Comparison of ENCODE assay signal across 8 cellular contexts in genomic region chr20:58892126-58892931, GRCh38. TPM values are rescaled to one million over a fixed set of nuclear protein-coding genes. Genes with fewer than 3 reads are reported as not detected.
DNase-seq lines count a peak whose midpoint lies in the region; ATAC-seq and TF ChIP-seq lines count a peak whose summit lies in the region.

No MANE protein-coding gene starts in this region.

- H3K27me3 Mint-ChIP-seq in activated CD8-positive, alpha-beta T cell treated with anti-CD3 and anti-CD28 coated beads for 36 hours = no peaks in the 10 kb centered on the region

- intact Hi-C loops in activated CD8-positive, alpha-beta T cell treated with anti-CD3 and anti-CD28 coated beads for 36 hours (cut with micrococcal nuclease) = loop anchor here (5.0 kb wide), 2 partner anchors 90 to 140 kb away; partner anchors contain the start of genes ATP5F1E and NELFCD

- H3K27ac Mint-ChIP-seq in activated CD8-positive, alpha-beta T cell treated with anti-CD3 and anti-CD28 coated beads for 36 hours = peak overlapping the region; percentile 99

- peaks cover 43% of the 10 kb centered on the region for H3K36me3 Mint-ChIP-seq in activated CD8-positive, alpha-beta T cell treated with anti-CD3 and anti-CD28 coated beads for 36 hours (ENCODE audit: low read depth)

- H3K27me3 ChIP-seq in ectodermal cell (ENCODE audit: control insufficient read depth, insufficient read depth, low read length, poor library complexity, severe bottlenecking) = peaks cover 4% of the 10 kb centered on the region

- no peak for TF ChIP-seq CTCF in activated CD8-positive, alpha-beta T cell treated with anti-CD3 and anti-CD28 coated beads for 36 hours (IDR thresholded peaks at IDR 0.05)

- ATAC-seq in HG02759 (IDR thresholded peaks at IDR 0.05; ENCODE audit: unreplicated experiment) (peak; percentile 7), GM21515 (IDR thresholded peaks at IDR 0.05; ENCODE audit: unreplicated experiment) (no peak)
- peak; percentile 35 for ATAC-seq in activated CD8-positive, alpha-beta T cell treated with anti-CD3 and anti-CD28 coated beads for 36 hours

- H3K9me3 ChIP-seq in ectodermal cell (ENCODE audit: control insufficient read depth, low read length) = no peaks in the 10 kb centered on the region

- H3K36me3 ChIP-seq in ectodermal cell (ENCODE audit: control insufficient read depth, insufficient read depth, low read length) = no peaks in the 10 kb centered on the region

- CTCF ChIA-PET in activated CD8-positive, alpha-beta T cell treated with anti-CD3 and anti-CD28 coated beads for 36 hours (lab: Charles Lee) = interaction anchor here (0.6 kb wide), 1 partner anchor 141 kb away, joined by 3 read pairs; no protein-coding TSS in a partner anchor

- H3K27ac ChIP-seq in ectodermal cell (ENCODE audit: insufficient read depth, low read depth, low read length, poor library complexity, severe bottlenecking) = peak overlapping the region; percentile 95

- WGBS in ectodermal cell, 2 experiments = 1% methylated on average over 42 to 46 of the region's 50 CpGs

- peak overlapping the region; percentile 99 for H3K4me3 Mint-ChIP-seq in activated CD8-positive, alpha-beta T cell treated with anti-CD3 and anti-CD28 coated beads for 36 hours

- no peaks in the 10 kb centered on the region for H3K9me3 Mint-ChIP-seq in activated CD8-positive, alpha-beta T cell treated with anti-CD3 and anti-CD28 coated beads for 36 hours

- DNase-seq in CMK (ENCODE audit: low read depth) (peak; percentile 68), NCI-H526 (lab: John Stamatoyannopoulos, UW) (peak; percentile 52 to 89), medulla oblongata (ENCODE audit: extremely low spot score) (peak; percentile 62)
- peak; percentile 90 for DNase-seq in activated CD8-positive, alpha-beta T cell treated with anti-CD3 and anti-CD28 coated beads for 36 hours
- DNase-seq in stimulated activated CD8-positive, alpha-beta memory T cell treated with anti-CD3 and anti-CD28 coated beads, Interleukin-12 subunit alpha, Interleukin-12 subunit beta, amount 100 ng/mL, for 4 hours (ENCODE audit: low read depth) = peak; percentile 58

- peaks cover 40% of the 10 kb centered on the region for H3K4me1 ChIP-seq in ectodermal cell (ENCODE audit: control insufficient read depth, insufficient read depth, low read length)

- H3K4me1 Mint-ChIP-seq in activated CD8-positive, alpha-beta T cell treated with anti-CD3 and anti-CD28 coated beads for 36 hours (ENCODE audit: low read depth) = peaks cover 41% of the 10 kb centered on the region

- H3K4me3 ChIP-seq in ectodermal cell (ENCODE audit: insufficient read depth, low read depth, low read length) = peak overlapping the region; percentile 67

- POLR2A ChIA-PET in activated CD8-positive, alpha-beta T cell treated with anti-CD3 and anti-CD28 coated beads for 36 hours (lab: Charles Lee) = interaction anchor here (0.7 to 2.4 kb wide), 7 partner anchors 15 to 241 kb away, joined by 3 to 13 read pairs (median 5); partner anchors contain the start of genes ATP5F1E, NELFCD and STX16

RNA-seq across cellular contexts. Expression of gene GNAS, which starts 39.8 kb away (rescaled TPM):
- 100 to 1,000 TPM; 703 to 723 TPM for total RNA-seq in activated CD8-positive, alpha-beta T cell treated with anti-CD3 and anti-CD28 coated beads for 36 hours
- 1,487 TPM for polyA plus RNA-seq in ectodermal cell (2013, experiment 1 of 4)
- 1,411 TPM for polyA plus RNA-seq in ectodermal cell (2013, experiment 2 of 4)
- 1,350 TPM for polyA plus RNA-seq in ectodermal cell (2013, experiment 3 of 4)
- 1,464 TPM for polyA plus RNA-seq in ectodermal cell (2013, experiment 4 of 4)

RNA-seq across cellular contexts. Expression of gene GNAS-AS1, which starts 41.6 kb away (rescaled TPM):
- total RNA-seq in activated CD8-positive, alpha-beta T cell treated with anti-CD3 and anti-CD28 coated beads for 36 hours = 1 to 10 TPM; 1.7 to 2.0 TPM
- 6.8 TPM for polyA plus RNA-seq in ectodermal cell (2013, experiment 1 of 4)
- polyA plus RNA-seq in ectodermal cell (2013, experiment 2 of 4) = 10.7 TPM
- polyA plus RNA-seq in ectodermal cell (2013, experiment 3 of 4) = 6.1 TPM
- 7.3 TPM for polyA plus RNA-seq in ectodermal cell (2013, experiment 4 of 4)
